In genomic region chr5:131595088-131596033, GRCh38 we compare ENCODE assay signal across 11 cellular contexts. TPM values are rescaled to one million over a fixed set of nuclear protein-coding genes. Genes with fewer than 3 reads are reported as not detected.
DNase-seq lines count a peak whose midpoint lies in the region; ATAC-seq and TF ChIP-seq lines count a peak whose summit lies in the region.
"Had no signal": no experiment of that assay in that cellular context is flagged by ENCODE, and none has a peak within 500 bp of the region (broad histone marks: within the 10 kb centered on the region; RNA-seq: fewer than 3 reads in every experiment).

No MANE protein-coding gene starts in this region.

- peak overlapping the region; percentile 58 for H3K27ac Mint-ChIP-seq in T-helper 1 cell treated with Interleukin-12 subunit alpha and Interleukin-12 subunit beta and Interleukin-4 antibody, amounts not matched to agents 30 μg/mL and 1 μg/mL, for 36 hours
- H3K27ac Mint-ChIP-seq in naive B cell, result peak overlapping the region; percentile 0 to 91 (median 48)

- no peaks in the 10 kb centered on the region for H3K9me3 Mint-ChIP-seq in T-helper 1 cell treated with Interleukin-12 subunit alpha and Interleukin-12 subunit beta and Interleukin-4 antibody, amounts not matched to agents 30 μg/mL and 1 μg/mL, for 36 hours
- H3K9me3 Mint-ChIP-seq in naive B cell, result peaks cover 0 to 6% (median 2%) of the 10 kb centered on the region in 7 donors

- peaks cover 29% of the 10 kb centered on the region for H3K4me1 Mint-ChIP-seq in T-helper 1 cell treated with Interleukin-12 subunit alpha and Interleukin-12 subunit beta and Interleukin-4 antibody, amounts not matched to agents 30 μg/mL and 1 μg/mL, for 36 hours (ENCODE audit: low read depth)
- H3K4me1 Mint-ChIP-seq in naive B cell, result peaks cover 38 to 63% (median 55%) of the 10 kb centered on the region in 3 donors

- ATAC-seq in GM21529 (IDR thresholded peaks at IDR 0.05; ENCODE audit: unreplicated experiment), result peak; percentile 66
- ATAC-seq in naive B cell (ENCODE audit: low read depth in 2 of 2), result no peak
- ATAC-seq in GM19328 (IDR thresholded peaks at IDR 0.05; ENCODE audit: unreplicated experiment), result no peak

- no peak for TF ChIP-seq CTCF in GM13976 (IDR thresholded peaks at IDR 0.05; ENCODE audit: borderline replicate concordance, control extremely low read depth, extremely low read depth, insufficient read depth, missing control alignments)

- H3K27me3 Mint-ChIP-seq in T-helper 1 cell treated with Interleukin-12 subunit alpha and Interleukin-12 subunit beta and Interleukin-4 antibody, amounts not matched to agents 30 μg/mL and 1 μg/mL, for 36 hours (ENCODE audit: low read depth), result no peaks in the 10 kb centered on the region
- H3K27me3 Mint-ChIP-seq in naive B cell, result no peaks in the 10 kb centered on the region

- peaks cover 10% of the 10 kb centered on the region for H3K36me3 Mint-ChIP-seq in T-helper 1 cell treated with Interleukin-12 subunit alpha and Interleukin-12 subunit beta and Interleukin-4 antibody, amounts not matched to agents 30 μg/mL and 1 μg/mL, for 36 hours (ENCODE audit: low read depth)
- H3K36me3 Mint-ChIP-seq in naive B cell, result peaks cover 9 to 21% of the 10 kb centered on the region in 2 donors

- peak; percentile 44 for DNase-seq in GM13976 (ENCODE audit: low spot score)
- DNase-seq in naive B cell, result no peak
- no peak for DNase-seq in RKO (ENCODE audit: low spot score)
- DNase-seq in COLO668 (lab: John Stamatoyannopoulos, UW; ENCODE audit: unreplicated experiment), result no peak
- DNase-seq in UCSD-AML1 (lab: John Stamatoyannopoulos, UW; ENCODE audit: unreplicated experiment), result no peak
- DNase-seq: DMS79 treated with DMSO at 0.1 percent for 48 hours, NCI-H2029 treated with DMSO at 0.1 percent for 48 hours, SIG-M5 had no signal

- in situ Hi-C loops in GM13976 (cut with MboI; ENCODE audit: low sequenced_read_pairs, unreplicated experiment), result loop anchor here (10.0 kb wide), 2 partner anchors 189 to 409 kb away; no protein-coding TSS in a partner anchor

- H3K4me3 Mint-ChIP-seq in T-helper 1 cell treated with Interleukin-12 subunit alpha and Interleukin-12 subunit beta and Interleukin-4 antibody, amounts not matched to agents 30 μg/mL and 1 μg/mL, for 36 hours, result peak overlapping the region; percentile 32
- H3K4me3 Mint-ChIP-seq in naive B cell, result peak overlapping the region in 4 of 8 donors; percentile 7 to 49 (median 12)

RNA-seq across cellular contexts. Expression of gene RAPGEF6, which starts 39.7 kb away (rescaled TPM):
- polyA plus RNA-seq in naive B cell (ENCODE audit: low read depth in 6 of 6), result 10 to 100 TPM; 15.3 to 28.3 (median 23.3) TPM
